25 cellular contexts compared by ENCODE assay signal in genomic region chr1:116835161-116835560, GRCh38.
"Had no signal": no experiment of that assay in that cellular context is flagged by ENCODE, and none has a peak within 500 bp of the region (broad histone marks: within the 10 kb centered on the region; RNA-seq: fewer than 3 reads in every experiment).

No MANE protein-coding gene starts in this region.

- H3K36me3 ChIP-seq: brain microvascular endothelial cell, gastroesophageal sphincter, heart left ventricle, vagina had no signal

- H3K4me3 ChIP-seq: gastroesophageal sphincter, heart left ventricle, mucosa of descending colon, skin epidermis, testis, vagina had no signal

- H3K4me1 Mint-ChIP-seq: activated B cell treated with CpG ODN at 0.5 μM for 24 hours had no signal

- H3K4me3 Mint-ChIP-seq: activated B cell treated with CpG ODN at 0.5 μM for 24 hours; activated CD4-positive, alpha-beta memory T cell treated with anti-CD3 and anti-CD28 coated beads for 36 hours; activated naive CD4-positive, alpha-beta T cell treated with anti-CD3 and anti-CD28 coated beads for 36 hours; nephron progenitor cell; stimulated activated naive B cell treated with anti-CD40 and anti-IgM and Interleukin-4, amounts not matched to agents 10 μg/mL and 1 μg/mL and 100 μg/mL, for 72 hours had no signal

- H3K27me3 Mint-ChIP-seq: activated CD4-positive, alpha-beta memory T cell treated with anti-CD3 and anti-CD28 coated beads for 36 hours had no signal

- H3K9me3 ChIP-seq: mucosa of descending colon, testis, vagina had no signal

- DNase-seq: activated B cell treated with CpG ODN at 0.5 μM for 24 hours; activated CD4-positive, alpha-beta memory T cell treated with anti-CD3 and anti-CD28 coated beads for 36 hours; activated CD4-positive, alpha-beta T cell treated with anti-CD3 and anti-CD28 coated beads for 4 hours; activated effector memory CD4-positive, alpha-beta T cell treated with Interleukin-2 at 50 U/mL for 16 hours; activated T-cell treated with anti-CD3 and anti-CD28 coated beads, Interleukin-2, amount 50 U/mL, for 48 hours; aorta; brain microvascular endothelial cell; central memory CD4-positive, alpha-beta T cell; effector memory CD4-positive, alpha-beta T cell; heart left ventricle; islet precursor cell; left cardiac atrium; mucosa of descending colon; nephron progenitor cell; nucleus accumbens; right cardiac atrium; stimulated activated naive B cell treated with anti-CD40 and anti-IgM and Interleukin-4, amounts not matched to agents 10 μg/mL and 1 μg/mL and 100 μg/mL, for 72 hours; T-helper 9 cell; testis; trophoblast cell had no signal

- H3K36me3 Mint-ChIP-seq: activated CD4-positive, alpha-beta memory T cell treated with anti-CD3 and anti-CD28 coated beads for 36 hours; stimulated activated naive B cell treated with anti-CD40 and anti-IgM and Interleukin-4, amounts not matched to agents 10 μg/mL and 1 μg/mL and 100 μg/mL, for 72 hours had no signal

- H3K4me1 ChIP-seq: gastroesophageal sphincter, parathyroid adenoma, testis, vagina had no signal

- ATAC-seq: gastroesophageal sphincter; heart left ventricle; left cardiac atrium; mucosa of descending colon; stimulated activated naive B cell treated with anti-CD40 and anti-IgM and Interleukin-4, amounts not matched to agents 10 μg/mL and 1 μg/mL and 100 μg/mL, for 72 hours had no signal

- H3K27ac ChIP-seq: brain microvascular endothelial cell, gastroesophageal sphincter, heart left ventricle, parathyroid adenoma, testis, vagina had no signal

- H3K27me3 ChIP-seq: brain microvascular endothelial cell, heart left ventricle, testis, vagina had no signal

- H3K27ac Mint-ChIP-seq: activated B cell treated with CpG ODN at 0.5 μM for 24 hours; activated CD4-positive, alpha-beta memory T cell treated with anti-CD3 and anti-CD28 coated beads for 36 hours; activated naive CD4-positive, alpha-beta T cell treated with anti-CD3 and anti-CD28 coated beads for 36 hours; stimulated activated naive B cell treated with anti-CD40 and anti-IgM and Interleukin-4, amounts not matched to agents 10 μg/mL and 1 μg/mL and 100 μg/mL, for 72 hours had no signal
